12 cellular contexts compared by ENCODE assay signal in the genomic region with DNA sequence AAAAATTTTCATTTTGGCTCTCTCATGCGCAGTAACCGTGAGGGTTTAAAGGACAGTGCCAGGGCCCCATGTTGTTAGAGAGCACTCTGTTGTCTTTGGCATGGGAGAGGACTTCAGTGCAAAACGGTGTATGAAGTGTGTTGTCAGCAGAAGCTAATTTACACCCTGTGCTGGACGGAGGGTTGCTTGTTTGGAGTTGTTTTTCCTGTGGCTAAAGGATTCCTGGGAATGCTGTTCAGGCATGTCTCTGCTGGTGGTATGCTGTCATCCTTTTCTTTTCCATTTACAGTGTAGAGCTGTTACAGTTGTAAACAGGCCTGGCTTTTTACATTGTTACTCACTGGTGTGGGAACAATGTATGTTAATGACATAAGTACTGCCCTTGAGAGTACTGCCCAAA.
DNase-seq lines count a peak whose midpoint lies in the region; ATAC-seq and TF ChIP-seq lines count a peak whose summit lies in the region.
"Had no signal": no experiment of that assay in that cellular context is flagged by ENCODE, and none has a peak within 500 bp of the region (broad histone marks: within the 10 kb centered on the region; RNA-seq: fewer than 3 reads in every experiment).

No MANE protein-coding gene starts in this region.

- H3K4me3 ChIP-seq in RWPE2 (ENCODE audit: severe bottlenecking) (no peak overlapping the region), fibroblast of pulmonary artery (replicated peaks; ENCODE audit: low read depth, low read length) (no peak overlapping the region)
- H3K4me3 ChIP-seq: BLaER1 treated with 17β-estradiol and CSF1 and Interleukin-3, amounts not matched to agents 10 nM and 100 nM had no signal

- DNase-seq in AG20443 (ENCODE audit: low spot score) (peak; percentile 50), RWPE2 (ENCODE audit: low spot score) (no peak), fibroblast of pulmonary artery (ENCODE audit: low read depth) (peak; percentile 64), neural crest cell (ENCODE audit: low read depth, low spot score) (no peak), NCI-H1048 (lab: John Stamatoyannopoulos, UW) (no peak), NCI-H2081 treated with DMSO at 0.1 percent for 48 hours (lab: John Stamatoyannopoulos, UW) (no peak), amygdala (lab: John Stamatoyannopoulos, UW) (no peak)
- DNase-seq: activated CD4-positive, CD25-positive, alpha-beta regulatory T cell treated with anti-CD3 and anti-CD28 coated beads, Interleukin-2, amount 50 U/mL, for 72 hours; stimulated activated CD4-positive, alpha-beta T cell treated with anti-CD3 and anti-CD28 coated beads, Interleukin-15, amount 100 ng/mL, for 24 hours had no signal

- TF ChIP-seq CTCF in RWPE2 (IDR thresholded peaks at IDR 0.05; ENCODE audit: poor library complexity, severe bottlenecking) (no peak), fibroblast of pulmonary artery (IDR thresholded peaks at IDR 0.05; ENCODE audit: low read length, missing control alignments) (no peak), neural crest cell (conservative IDR thresholded peaks at IDR 0.05) (no peak)

- no peak overlapping the region for H3K4me3 Mint-ChIP-seq in neural crest cell
- H3K4me3 Mint-ChIP-seq: type B pancreatic cell had no signal

- no peaks in the 10 kb centered on the region for H3K36me3 Mint-ChIP-seq in neural crest cell (ENCODE audit: low read depth)

- H3K36me3 ChIP-seq in RWPE2 (ENCODE audit: low read depth): no peaks in the 10 kb centered on the region
- H3K36me3 ChIP-seq: BLaER1 treated with 17β-estradiol and CSF1 and Interleukin-3, amounts not matched to agents 10 nM and 100 nM had no signal

- peak; percentile 98 for ATAC-seq in RWPE2 (ENCODE audit: low read depth)
- no peak for ATAC-seq in GM18870 (IDR thresholded peaks at IDR 0.05; ENCODE audit: unreplicated experiment)

- no peaks in the 10 kb centered on the region for H3K27me3 ChIP-seq in RWPE2 (ENCODE audit: insufficient read depth, poor library complexity, severe bottlenecking)
- H3K27me3 ChIP-seq: BLaER1 treated with 17β-estradiol and CSF1 and Interleukin-3, amounts not matched to agents 10 nM and 100 nM had no signal

- H3K27ac ChIP-seq in RWPE2 (ENCODE audit: poor library complexity, severe bottlenecking): peak overlapping the region; percentile 49

- no peaks in the 10 kb centered on the region for H3K9me3 ChIP-seq in RWPE2 (ENCODE audit: severe bottlenecking)

- H3K27ac Mint-ChIP-seq in neural crest cell (ENCODE audit: unreplicated experiment): peak overlapping the region; percentile 9

- H3K4me1 Mint-ChIP-seq in neural crest cell: peaks cover 20% of the 10 kb centered on the region

- peaks cover 15% of the 10 kb centered on the region for H3K4me1 ChIP-seq in RWPE2 (ENCODE audit: insufficient read depth, poor library complexity, severe bottlenecking)

- H3K9me3 Mint-ChIP-seq in neural crest cell: peaks cover 5% of the 10 kb centered on the region

- no peaks in the 10 kb centered on the region for H3K27me3 Mint-ChIP-seq in neural crest cell (ENCODE audit: low read depth)
- H3K27me3 Mint-ChIP-seq: type B pancreatic cell had no signal

Comparison
In these comparisons a context has a peak if more than half of its experiments do, and no peak if none do; other contexts are left out.
1. DNase-seq: peak in AG20443 (single experiment) and fibroblast of pulmonary artery (single experiment); none in RWPE2 (single experiment), neural crest cell (single experiment), NCI-H1048 (single experiment), NCI-H2081 treated with DMSO at 0.1 percent for 48 hours (single experiment) and amygdala (0 of 56).